8 cellular contexts compared by ENCODE assay signal in the genomic region with DNA sequence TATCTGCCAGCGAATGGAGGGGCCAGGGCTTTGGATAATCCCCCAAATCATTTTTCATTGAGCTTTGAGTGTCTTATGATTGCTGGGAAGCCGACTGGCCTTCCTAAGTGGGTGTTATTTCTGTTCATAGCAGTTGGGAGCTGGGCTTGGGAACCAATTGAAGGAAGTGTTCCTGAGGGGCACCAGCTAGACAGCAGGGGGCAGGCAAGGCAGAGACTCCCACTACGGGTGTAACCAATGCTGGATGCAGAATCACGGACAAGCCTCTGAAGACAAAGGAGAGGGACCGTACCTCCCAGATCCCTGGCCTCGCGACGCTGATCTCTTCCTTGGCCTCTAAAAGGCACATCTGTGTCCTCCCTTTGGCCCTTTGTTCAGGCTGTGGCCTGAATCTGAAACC.
A peak's percentile ranks its signal among the peaks of the same experiment; 100 is the strongest.
DNase-seq lines count a peak whose midpoint lies in the region; ATAC-seq and TF ChIP-seq lines count a peak whose summit lies in the region.

No MANE protein-coding gene starts in this region.

- TF ChIP-seq CTCF in GM12872 (IDR thresholded peaks at IDR 0.05; ENCODE audit: insufficient read depth, low read depth, low read length) (peak; percentile 46; the same call in 2 of the 3 replicates), mucosa of descending colon (IDR thresholded peaks at IDR 0.05) (no peak)

- H3K9me3 ChIP-seq in mucosa of descending colon, result no peaks in the 10 kb centered on the region

- DNase-seq in NCI-H345 treated with DMSO at 0.1 percent for 48 hours (lab: John Stamatoyannopoulos, UW; ENCODE audit: unreplicated experiment) (peak; percentile 40), ecto neural progenitor cell (ENCODE audit: low spot score) (peak; percentile 80), mucosa of descending colon (peak in 2 of 3 donors; percentile 31 to 60)
- DNase-seq in stimulated activated CD4-positive, alpha-beta T cell treated with anti-CD3 and anti-CD28 coated beads, Interleukin-2, amount 100 ng/mL, for 48 hours, result no peak

- ATAC-seq in mucosa of descending colon, result peak; percentile 40
- no peak for ATAC-seq in GM21576 (IDR thresholded peaks at IDR 0.05; ENCODE audit: unreplicated experiment)
- no peak for ATAC-seq in GM19452 (IDR thresholded peaks at IDR 0.05; ENCODE audit: unreplicated experiment)
- ATAC-seq in GM18909 (IDR thresholded peaks at IDR 0.05; ENCODE audit: poor library complexity, unreplicated experiment), result no peak

- H3K4me3 ChIP-seq in mucosa of descending colon, result no peak overlapping the region

- no peaks in the 10 kb centered on the region for H3K36me3 ChIP-seq in mucosa of descending colon (ENCODE audit: low read depth)

- no peaks in the 10 kb centered on the region for H3K4me1 ChIP-seq in mucosa of descending colon (ENCODE audit: low read depth)

- intact Hi-C loops in mucosa of descending colon (cut with DNase I, micrococcal nuclease), result no loop called here

Comparison
In these comparisons a context has a peak if more than half of its experiments do, and no peak if none do; other contexts are left out.
1. DNase-seq: peak in NCI-H345 treated with DMSO at 0.1 percent for 48 hours (single experiment), ecto neural progenitor cell (single experiment) and mucosa of descending colon (2 of 3); none in stimulated activated CD4-positive, alpha-beta T cell treated with anti-CD3 and anti-CD28 coated beads, Interleukin-2, amount 100 ng/mL, for 48 hours (0 of 2).